ENCODE assay signal across 8 cellular contexts in genomic region chr17:40087049-40087794, GRCh38. TPM values are rescaled to one million over a fixed set of nuclear protein-coding genes. Genes with fewer than 3 reads are reported as not detected.
DNase-seq lines count a peak whose midpoint lies in the region; ATAC-seq, FAIRE-seq and TF ChIP-seq lines count a peak whose summit lies in the region.
"Had no signal": no experiment of that assay in that cellular context is flagged by ENCODE, and none has a peak within 500 bp of the region (broad histone marks: within the 10 kb centered on the region; RNA-seq: fewer than 3 reads in every experiment).

No MANE protein-coding gene starts in this region.

- FAIRE-seq in GM12891 (lab: Jason Lieb, UNC) (peak; percentile 88), H1 (lab: Jason Lieb, UNC) (no peak)

- no peak overlapping the region for H3K4me2 ChIP-seq in H1 (ENCODE audit: insufficient read depth in 1 of 2, low read depth in 2 of 2, low read length in 2 of 2)
- H3K4me2 ChIP-seq: BLaER1 had no signal

- H3K9ac ChIP-seq in H1 (replicated peaks in 1 of 4; ENCODE audit: extremely low read depth in 1 of 4, low read depth in 3 of 4, low read length in 3 of 4), result no peak overlapping the region
- H3K9ac ChIP-seq: BLaER1 had no signal

- peak overlapping the region; percentile 53 for H3K4ac ChIP-seq in H1 (replicated peaks; ENCODE audit: insufficient read length, low read depth, low read length)

- H3K9me3 ChIP-seq in H1 (ENCODE audit: insufficient read depth in 2 of 2, low read depth in 1 of 2, low read length in 1 of 2) (no peaks in the 10 kb centered on the region), upper lobe of right lung (no peaks in the 10 kb centered on the region)
- H3K9me3 ChIP-seq: BLaER1, spleen had no signal

- DNase-seq in GM12891 (ENCODE audit: insufficient read length, low spot score) (no peak), H1 (ENCODE audit: low read depth in 1 of 2, low spot score in 2 of 2) (no peak), DMS 273 (lab: John Stamatoyannopoulos, UW; ENCODE audit: unreplicated experiment) (no peak), upper lobe of right lung (no peak)
- DNase-seq: activated effector memory CD4-positive, alpha-beta T cell treated with Interleukin-2 at 50 U/mL for 16 hours; GF-D8 had no signal

- POLR2A ChIA-PET in H1 (lab: Charles Lee; ENCODE audit: partially characterized antibody), result interaction anchor here (0.9 to 20.8 kb wide), 7 partner anchors 11 to 69 kb away, joined by 3 to 399 read pairs (median 4); partner anchors contain the start of genes MED24 and MSL1

- no peaks in the 10 kb centered on the region for H3K79me2 ChIP-seq in H1 (ENCODE audit: control insufficient read depth in 1 of 2, insufficient read depth in 2 of 2, low read length in 2 of 2)

- no peak overlapping the region for H3K14ac ChIP-seq in H1 (ENCODE audit: insufficient read length)

- peaks cover 2 to 9% (median 9%) of the 10 kb centered on the region in 4 experiments; a peak in 4 of 8 replicates for H3K36me3 ChIP-seq in H1 (ENCODE audit: control insufficient read depth in 2 of 4, insufficient read depth in 4 of 4, low read length in 3 of 4)
- peaks cover 66% of the 10 kb centered on the region for H3K36me3 ChIP-seq in upper lobe of right lung

- H3K56ac ChIP-seq in H1 (replicated peaks; ENCODE audit: insufficient read length, low read depth, low read length), result peak overlapping the region; percentile 96

- H2BK5ac ChIP-seq in H1 (ENCODE audit: low read depth, low read length), result peak overlapping the region; percentile 35; the same call in 1 of the 2 replicates

- no peak for TF ChIP-seq RAD21 in H1 (IDR thresholded peaks at IDR 0.05 in 1 of 2, conservative IDR thresholded peaks at IDR 0.05 in 1 of 2; ENCODE audit: low read depth in 2 of 2, low read length in 2 of 2)

- intact Hi-C loops in upper lobe of right lung (cut with DNase I), result no loop called here

- H3K27me3 ChIP-seq in H1 (replicated peaks in 1 of 4; ENCODE audit: control insufficient read depth in 3 of 4, extremely low read depth in 1 of 4, insufficient read depth in 3 of 4, low read length in 3 of 4), result no peaks in the 10 kb centered on the region
- no peaks in the 10 kb centered on the region for H3K27me3 ChIP-seq in upper lobe of right lung
- H3K27me3 ChIP-seq: BLaER1, spleen had no signal

- no peaks in the 10 kb centered on the region for H3K79me1 ChIP-seq in H1 (ENCODE audit: low read depth, low read length)

- no peak overlapping the region for H4K91ac ChIP-seq in H1 (replicated peaks; ENCODE audit: insufficient read length, low read length)

- no peak overlapping the region; the same call in 1 of the 2 replicates for H2BK20ac ChIP-seq in H1 (ENCODE audit: low read length)

- H3K27ac ChIP-seq in H1 (ENCODE audit: low read depth, low read length), result no peak overlapping the region
- H3K27ac ChIP-seq in upper lobe of right lung, result no peak overlapping the region

- H3K4me3 ChIP-seq in H1 (ENCODE audit: extremely low read depth in 1 of 4, insufficient read depth in 2 of 4, low read depth in 3 of 4, low read length in 4 of 4) (no peak overlapping the region), upper lobe of right lung (no peak overlapping the region)
- H3K4me3 ChIP-seq: BLaER1, spleen had no signal

- no peak for ATAC-seq in upper lobe of right lung

- H3K23me2 ChIP-seq in H1 (ENCODE audit: low read depth, low read length), result peaks cover 5% of the 10 kb centered on the region; the same call in 1 of the 2 replicates

- TF ChIP-seq CTCF in H1 (IDR thresholded peaks at IDR 0.05; ENCODE audit: control extremely low read depth in 1 of 3, insufficient read depth in 1 of 3, low read depth in 1 of 3, low read length in 3 of 3) (no peak), upper lobe of right lung (IDR thresholded peaks at IDR 0.05) (no peak)

- H4K20me1 ChIP-seq in H1 (replicated peaks in 1 of 2; ENCODE audit: control insufficient read depth in 1 of 2, insufficient read depth in 2 of 2, low read length in 2 of 2), result peaks cover 0 to 7% of the 10 kb centered on the region in 2 experiments
- H4K20me1 ChIP-seq: BLaER1 had no signal

- TF ChIP-seq POLR2A in GM12891 (IDR thresholded peaks at IDR 0.05; ENCODE audit: low read depth, low read length), result no peak
- no peak for TF ChIP-seq POLR2A in H1 (IDR thresholded peaks at IDR 0.05; ENCODE audit: control extremely low read depth in 1 of 2, low read depth in 2 of 2, low read length in 2 of 2)

- no peak overlapping the region for H3K18ac ChIP-seq in H1 (ENCODE audit: extremely low read depth, low read length)

- no peak overlapping the region for H4K5ac ChIP-seq in H1 (ENCODE audit: insufficient read length, low read depth, low read length)

- TF ChIP-seq EP300 in H1 (IDR thresholded peaks at IDR 0.05; ENCODE audit: borderline replicate concordance in 1 of 2, low read depth in 2 of 2, low read length in 2 of 2), result no peak

- H2AK5ac ChIP-seq in H1 (ENCODE audit: low read depth, low read length), result peak overlapping the region; percentile 34; the same call in 1 of the 2 replicates

- H3K4me1 ChIP-seq in H1 (replicated peaks in 1 of 4; ENCODE audit: control insufficient read depth in 3 of 4, insufficient read depth in 4 of 4, low read length in 3 of 4) (peaks cover 0 to 22% (median 4%) of the 10 kb centered on the region in 4 experiments; a peak in 6 of 7 replicates), upper lobe of right lung (peaks cover 6% of the 10 kb centered on the region)

- no peak overlapping the region for H2BK120ac ChIP-seq in H1 (replicated peaks; ENCODE audit: low read depth, low read length)

- H2BK12ac ChIP-seq in H1 (ENCODE audit: low read depth, low read length), result peak overlapping the region; percentile 62; the same call in 1 of the 2 replicates

- no peak overlapping the region; the same call in 1 of the 2 replicates for H4K8ac ChIP-seq in H1 (ENCODE audit: extremely low read depth, insufficient read depth, low read length)

- H3K23ac ChIP-seq in H1 (ENCODE audit: insufficient read length), result no peak overlapping the region

- H2BK15ac ChIP-seq in H1 (ENCODE audit: low read length), result no peak overlapping the region

- 88% methylated on average over 6 of the region's 6 CpGs; no CpG with 5 or more reads in 1 of the 2 experiments for WGBS in H1 (ENCODE audit: extremely low coverage in 1 of 2, insufficient coverage in 1 of 2, insufficient read length in 1 of 2, insufficient replicate concordance in 2 of 2, low coverage in 1 of 2, low lambda C conversion rate in 2 of 2, missing lambda C conversion rate in 1 of 2), 2 experiments

- CTCF ChIA-PET in H1 (lab: Charles Lee; ENCODE audit: partially characterized antibody), result interaction anchor here (1.0 to 19.7 kb wide), 26 partner anchors 8 to 88 kb away, joined by 3 to 521 read pairs (median 10); partner anchors contain the start of genes CSF3, MED24, NR1D1 and THRA

- no peak overlapping the region for H2AFZ ChIP-seq in H1 (ENCODE audit: low read length)

RNA-seq across cellular contexts. Expression of gene NR1D1, which starts 13.2 kb away (rescaled TPM):
- polyA plus RNA-seq in GM12891 (2012; ENCODE audit: low read depth, missing spikeins), result 1.6 TPM
- total RNA-seq in H1 (2021; fragmentation: NEBNext Ultra II Directional; extraction: Animal tissue kit (Norgen Biotek cat#: 25700)), result 4.3 and 4.6 TPM in 2 replicates
- 1.5 and 3.4 TPM in 2 replicates for polyA plus RNA-seq in H1 (2011; rRNA removed)
- 0.79 TPM for polyA plus RNA-seq in H1 (2011; cell fraction: cytosol; rRNA removed)
- polyA plus RNA-seq in H1 (2011; cell fraction: nucleus; rRNA removed), result 4.7 TPM
- 5.4 to 7.1 TPM (median 6.1 TPM) in 4 replicates for polyA plus RNA-seq in H1 (2012, experiment 1 of 2)
- 6.5 TPM for polyA plus RNA-seq in H1 (2012, experiment 2 of 2)
- 3.1 TPM for polyA plus RNA-seq in H1 (2013, experiment 1 of 2)
- 3.0 TPM for polyA plus RNA-seq in H1 (2013, experiment 2 of 2)
- 1.4 and 2.9 TPM in 2 replicates for polyA minus RNA-seq in H1 (2011; rRNA and poly(A)+ RNA removed)
- polyA minus RNA-seq in H1 (2011; cell fraction: cytosol; rRNA and poly(A)+ RNA removed), result 2.5 TPM
- 2.7 TPM for polyA minus RNA-seq in H1 (2011; cell fraction: nucleus; rRNA and poly(A)+ RNA removed)
- 24.9 TPM for total RNA-seq in upper lobe of right lung

RNA-seq across cellular contexts. Expression of gene THRA, which starts 24.5 kb away (rescaled TPM):
- 1.9 TPM for polyA plus RNA-seq in GM12891 (2012; ENCODE audit: low read depth, missing spikeins)
- 10.2 and 11.8 TPM in 2 replicates for total RNA-seq in H1 (2021; fragmentation: NEBNext Ultra II Directional; extraction: Animal tissue kit (Norgen Biotek cat#: 25700))
- polyA plus RNA-seq in H1 (2011; rRNA removed), result 6.4 and 8.2 TPM in 2 replicates
- polyA plus RNA-seq in H1 (2011; cell fraction: cytosol; rRNA removed), result 7.4 TPM
- 13.1 TPM for polyA plus RNA-seq in H1 (2011; cell fraction: nucleus; rRNA removed)
- polyA plus RNA-seq in H1 (2012, experiment 1 of 2), result 7.9 to 11.1 TPM (median 10.1 TPM) in 4 replicates
- polyA plus RNA-seq in H1 (2012, experiment 2 of 2), result 7.6 TPM
- 5.0 TPM for polyA plus RNA-seq in H1 (2013, experiment 1 of 2)
- polyA plus RNA-seq in H1 (2013, experiment 2 of 2), result 4.5 TPM
- polyA minus RNA-seq in H1 (2011; rRNA and poly(A)+ RNA removed), result 8.4 and 11.6 TPM in 2 replicates
- 6.2 TPM for polyA minus RNA-seq in H1 (2011; cell fraction: cytosol; rRNA and poly(A)+ RNA removed)
- polyA minus RNA-seq in H1 (2011; cell fraction: nucleus; rRNA and poly(A)+ RNA removed), result 4.3 TPM
- 55.6 TPM for total RNA-seq in upper lobe of right lung

RNA-seq across cellular contexts. Expression of gene MED24, which starts 33.0 kb away (rescaled TPM):
- polyA plus RNA-seq in GM12891 (2012; ENCODE audit: low read depth, missing spikeins), result 41.6 TPM
- total RNA-seq in H1 (2021; fragmentation: NEBNext Ultra II Directional; extraction: Animal tissue kit (Norgen Biotek cat#: 25700)), result 81.7 and 90.6 TPM in 2 replicates
- 92.7 and 120 TPM in 2 replicates for polyA plus RNA-seq in H1 (2011; rRNA removed)
- 91.0 TPM for polyA plus RNA-seq in H1 (2011; cell fraction: cytosol; rRNA removed)
- 355 TPM for polyA plus RNA-seq in H1 (2011; cell fraction: nucleus; rRNA removed)
- polyA plus RNA-seq in H1 (2012, experiment 1 of 2), result 73.6 to 99.4 TPM (median 93.5 TPM) in 4 replicates
- 83.6 TPM for polyA plus RNA-seq in H1 (2012, experiment 2 of 2)
- polyA plus RNA-seq in H1 (2013, experiment 1 of 2), result 42.8 TPM
- polyA plus RNA-seq in H1 (2013, experiment 2 of 2), result 41.6 TPM
- 126 and 205 TPM in 2 replicates for polyA minus RNA-seq in H1 (2011; rRNA and poly(A)+ RNA removed)
- 93.1 TPM for polyA minus RNA-seq in H1 (2011; cell fraction: cytosol; rRNA and poly(A)+ RNA removed)
- 141 TPM for polyA minus RNA-seq in H1 (2011; cell fraction: nucleus; rRNA and poly(A)+ RNA removed)
- total RNA-seq in upper lobe of right lung, result 81.3 TPM

RNA-seq across cellular contexts. Expression of gene MSL1, which starts 34.5 kb away (rescaled TPM):
- 42.1 TPM for polyA plus RNA-seq in GM12891 (2012; ENCODE audit: low read depth, missing spikeins)
- total RNA-seq in H1 (2021; fragmentation: NEBNext Ultra II Directional; extraction: Animal tissue kit (Norgen Biotek cat#: 25700)), result 66.5 and 69.2 TPM in 2 replicates
- polyA plus RNA-seq in H1 (2011; rRNA removed), result 18.2 and 24.1 TPM in 2 replicates
- 39.2 TPM for polyA plus RNA-seq in H1 (2011; cell fraction: cytosol; rRNA removed)
- 50.9 TPM for polyA plus RNA-seq in H1 (2011; cell fraction: nucleus; rRNA removed)
- 47.3 to 75.1 TPM (median 51.3 TPM) in 4 replicates for polyA plus RNA-seq in H1 (2012, experiment 1 of 2)
- 24.4 TPM for polyA plus RNA-seq in H1 (2012, experiment 2 of 2)
- 59.8 TPM for polyA plus RNA-seq in H1 (2013, experiment 1 of 2)
- polyA plus RNA-seq in H1 (2013, experiment 2 of 2), result 53.4 TPM
- 35.9 and 42.1 TPM in 2 replicates for polyA minus RNA-seq in H1 (2011; rRNA and poly(A)+ RNA removed)
- 35.1 TPM for polyA minus RNA-seq in H1 (2011; cell fraction: cytosol; rRNA and poly(A)+ RNA removed)
- 36.6 TPM for polyA minus RNA-seq in H1 (2011; cell fraction: nucleus; rRNA and poly(A)+ RNA removed)
- total RNA-seq in upper lobe of right lung, result 84.4 TPM

RNA-seq across cellular contexts. Expression of gene CASC3, which starts 53.1 kb away (rescaled TPM):
- polyA plus RNA-seq in GM12891 (2012; ENCODE audit: low read depth, missing spikeins), result 34.8 TPM
- total RNA-seq in H1 (2021; fragmentation: NEBNext Ultra II Directional; extraction: Animal tissue kit (Norgen Biotek cat#: 25700)), result 114 and 116 TPM in 2 replicates
- 80.2 and 85.7 TPM in 2 replicates for polyA plus RNA-seq in H1 (2011; rRNA removed)
- polyA plus RNA-seq in H1 (2011; cell fraction: cytosol; rRNA removed), result 63.6 TPM
- polyA plus RNA-seq in H1 (2011; cell fraction: nucleus; rRNA removed), result 136 TPM
- polyA plus RNA-seq in H1 (2012, experiment 1 of 2), result 79.5 to 94.5 TPM (median 87.8 TPM) in 4 replicates
- 49.9 TPM for polyA plus RNA-seq in H1 (2012, experiment 2 of 2)
- polyA plus RNA-seq in H1 (2013, experiment 1 of 2), result 60.2 TPM
- polyA plus RNA-seq in H1 (2013, experiment 2 of 2), result 58.7 TPM
- 76.1 and 78.3 TPM in 2 replicates for polyA minus RNA-seq in H1 (2011; rRNA and poly(A)+ RNA removed)
- 36.5 TPM for polyA minus RNA-seq in H1 (2011; cell fraction: cytosol; rRNA and poly(A)+ RNA removed)
- 81.4 TPM for polyA minus RNA-seq in H1 (2011; cell fraction: nucleus; rRNA and poly(A)+ RNA removed)
- total RNA-seq in upper lobe of right lung, result 106 TPM
